9 cellular contexts compared by ENCODE assay signal in genomic region chr5:107542831-107543231, GRCh38.
A peak's percentile ranks its signal among the peaks of the same experiment; 100 is the strongest.
DNase-seq lines count a peak whose midpoint lies in the region; ATAC-seq, FAIRE-seq and TF ChIP-seq lines count a peak whose summit lies in the region.
"Had no signal": no experiment of that assay in that cellular context is flagged by ENCODE, and none has a peak within 500 bp of the region (broad histone marks: within the 10 kb centered on the region; RNA-seq: fewer than 3 reads in every experiment).

No MANE protein-coding gene starts in this region.

- peaks cover 0 to 12% (median 10%) of the 10 kb centered on the region in 3 donors for H3K4me1 Mint-ChIP-seq in T-cell

- no peaks in the 10 kb centered on the region for H3K9me3 ChIP-seq in keratinocyte (ENCODE audit: control insufficient read depth, low read depth, low read length)
- H3K9me3 ChIP-seq in subcutaneous abdominal adipose tissue (ENCODE audit: control insufficient read depth in 5 of 5, low read length in 5 of 5), result no peaks in the 10 kb centered on the region

- H3K9me1 ChIP-seq in keratinocyte (ENCODE audit: control insufficient read depth, extremely low read depth, insufficient read depth, low read length), result no peaks in the 10 kb centered on the region

- no peak overlapping the region for H3K27ac Mint-ChIP-seq in T-cell

- peaks cover 6% of the 10 kb centered on the region for H3K79me2 ChIP-seq in keratinocyte (ENCODE audit: control insufficient read depth, insufficient read depth, low read length)

- POLR2A ChIA-PET in GM10248 (lab: Yijun Ruan, JAX) (no interaction called here), T-cell (lab: Charles Lee) (no interaction called here)

- no peak overlapping the region for H3K4me3 Mint-ChIP-seq in T-cell

- no peaks in the 10 kb centered on the region for H4K20me1 ChIP-seq in keratinocyte (ENCODE audit: control insufficient read depth, extremely low read depth, insufficient read depth, low read length)

- DNase-seq in HuH-7 (ENCODE audit: low spot score) (peak; percentile 8), astrocyte of the spinal cord (ENCODE audit: low read depth, low spot score) (peak; percentile 70), keratinocyte (ENCODE audit: low read depth, low spot score) (no peak), GM10248 (ENCODE audit: extremely low spot score) (no peak), T-cell (no peak)
- no peak for DNase-seq in stimulated activated CD4-positive, alpha-beta T cell treated with anti-CD3 and anti-CD28 coated beads, Interleukin-1b, Interleukin-23, amount 100 ng/mL, for 48 hours
- DNase-seq in stimulated activated CD4-positive, alpha-beta T cell treated with anti-CD3 and anti-CD28 coated beads, Interleukin-4, amount 100 ng/mL, for 1 hour, result no peak
- DNase-seq: Karpas-422 had no signal

- no peak for ATAC-seq in T-cell (replicated peaks in 1 of 4)

- peak; percentile 53 for FAIRE-seq in keratinocyte (lab: Jason Lieb, UNC)

- no peak for TF ChIP-seq CTCF in astrocyte of the spinal cord (IDR thresholded peaks at IDR 0.05; ENCODE audit: low read depth, low read length)
- TF ChIP-seq CTCF in keratinocyte (optimal IDR thresholded peaks at IDR 0.05 in 1 of 3, IDR thresholded peaks at IDR 0.05 in 1 of 3, conservative IDR thresholded peaks at IDR 0.05 in 1 of 3; ENCODE audit: extremely low read depth in 1 of 3, insufficient read depth in 2 of 3, low read length in 3 of 3), result no peak
- no peak for TF ChIP-seq CTCF in GM10248 (IDR thresholded peaks at IDR 0.05; ENCODE audit: control extremely low read depth, extremely low read depth, low read depth, missing control alignments)

- peak overlapping the region; percentile 26 for H2AFZ ChIP-seq in keratinocyte (ENCODE audit: control insufficient read depth, low read length)

- no peak overlapping the region for H3K4me3 ChIP-seq in astrocyte of the spinal cord (ENCODE audit: low read depth, low read length)
- H3K4me3 ChIP-seq in keratinocyte (ENCODE audit: control insufficient read depth in 2 of 3, extremely low read depth in 1 of 3, insufficient read depth in 2 of 3, low read depth in 1 of 3, low read length in 3 of 3), result peak overlapping the region in 2 of 3 experiments; percentile 23 to 55
- no peak overlapping the region for H3K4me3 ChIP-seq in subcutaneous abdominal adipose tissue (ENCODE audit: low read depth in 1 of 5, low read length in 5 of 5)

- CTCF ChIA-PET in GM10248 (lab: Yijun Ruan, JAX) (interaction anchor here (1.4 kb wide), 1 partner anchor 29 kb away, joined by 7 read pairs; no protein-coding TSS in a partner anchor), T-cell (lab: Charles Lee) (no interaction called here)

- dilution Hi-C loops in keratinocyte (cut with MboI; ENCODE audit: extremely low pct_ligation_motif_present, low sequenced_read_pairs), result no loop called here

- H3K27ac ChIP-seq in keratinocyte (ENCODE audit: control insufficient read depth, insufficient read depth, low read length) (peak overlapping the region; percentile 65), subcutaneous abdominal adipose tissue (ENCODE audit: low read depth, low read length) (peak overlapping the region; percentile 65)

- H3K27me3 ChIP-seq in keratinocyte (ENCODE audit: control insufficient read depth, extremely low read depth, insufficient read depth, low read length) (no peaks in the 10 kb centered on the region), subcutaneous abdominal adipose tissue (ENCODE audit: control insufficient read depth in 5 of 5, insufficient read depth in 4 of 5, low read length in 5 of 5) (no peaks in the 10 kb centered on the region)

- no peaks in the 10 kb centered on the region for H3K9me3 Mint-ChIP-seq in T-cell

- H3K4me1 ChIP-seq in keratinocyte (ENCODE audit: control insufficient read depth, extremely low read depth, insufficient read depth, low read length), result peaks cover 20% of the 10 kb centered on the region
- peaks cover 0 to 19% (median 2%) of the 10 kb centered on the region in 5 donors for H3K4me1 ChIP-seq in subcutaneous abdominal adipose tissue (ENCODE audit: control insufficient read depth in 5 of 5, insufficient read depth in 5 of 5, low read length in 5 of 5)

- H3K9ac ChIP-seq in keratinocyte (ENCODE audit: control insufficient read depth, extremely low read depth, insufficient read depth, low read length), result peak overlapping the region; percentile 9
- H3K9ac ChIP-seq in subcutaneous abdominal adipose tissue (ENCODE audit: low read length in 5 of 5), result peak overlapping the region in 1 of 5 donors; percentile 75

- in situ Hi-C loops in astrocyte of the spinal cord (cut with HindIII; ENCODE audit: low sequenced_read_pairs), result no loop called here

- H3K36me3 Mint-ChIP-seq in T-cell, result no peaks in the 10 kb centered on the region

- peaks cover 0 to 3% of the 10 kb centered on the region in 2 donors for H3K27me3 Mint-ChIP-seq in T-cell

- H3K36me3 ChIP-seq in keratinocyte (ENCODE audit: control insufficient read depth in 2 of 2, extremely low read depth in 1 of 2, insufficient read depth in 2 of 2, low read length in 2 of 2) (no peaks in the 10 kb centered on the region), subcutaneous abdominal adipose tissue (ENCODE audit: control insufficient read depth in 5 of 5, insufficient read depth in 5 of 5, low read length in 5 of 5) (no peaks in the 10 kb centered on the region)

- H3K4me2 ChIP-seq in keratinocyte (ENCODE audit: control insufficient read depth, extremely low read depth, insufficient read depth, low read depth, low read length), result peak overlapping the region; percentile 69

Comparison
In these comparisons a context has a peak if more than half of its experiments do, and no peak if none do; other contexts are left out.
1. DNase-seq: peak in HuH-7 (single experiment) and astrocyte of the spinal cord (single experiment); none in keratinocyte (single experiment), stimulated activated CD4-positive, alpha-beta T cell treated with anti-CD3 and anti-CD28 coated beads, Interleukin-1b, Interleukin-23, amount 100 ng/mL, for 48 hours (single experiment), GM10248 (single experiment), stimulated activated CD4-positive, alpha-beta T cell treated with anti-CD3 and anti-CD28 coated beads, Interleukin-4, amount 100 ng/mL, for 1 hour (single experiment) and T-cell (0 of 34).
2. H3K4me3 ChIP-seq: peak in keratinocyte (2 of 3); none in astrocyte of the spinal cord (single experiment) and subcutaneous abdominal adipose tissue (0 of 5).